ENCODE assay signal across 16 cellular contexts in the genomic region with DNA sequence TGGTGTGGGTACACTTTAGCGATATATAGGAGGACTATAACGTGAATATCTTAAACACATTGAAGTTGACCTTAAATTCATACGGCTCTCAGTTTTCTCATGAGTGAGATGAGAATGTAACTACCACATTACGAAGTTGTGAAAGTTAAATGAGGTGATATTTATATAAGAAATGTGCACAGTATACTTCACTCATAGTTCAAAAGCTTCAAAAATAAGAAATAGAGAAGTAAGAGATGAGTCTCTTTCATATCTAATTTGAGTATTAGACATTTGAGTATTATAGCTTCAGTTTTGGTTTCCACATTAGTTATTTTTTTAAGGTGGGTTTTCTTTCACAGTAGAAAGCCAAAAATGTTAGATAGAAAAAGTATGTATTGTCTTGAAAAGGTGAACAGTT.
"Had no signal": no experiment of that assay in that cellular context is flagged by ENCODE, and none has a peak within 500 bp of the region (broad histone marks: within the 10 kb centered on the region; RNA-seq: fewer than 3 reads in every experiment).

No MANE protein-coding gene starts in this region.

- H3K4me1 Mint-ChIP-seq: activated naive CD4-positive, alpha-beta T cell treated with anti-CD3 and anti-CD28 coated beads, Interleukin-2, amount 10 ng/mL, durations not matched to agents 7 days and 5 days; stimulated activated naive CD8-positive, alpha-beta T cell treated with anti-CD3 and anti-CD28 coated beads, Interleukin-15, amount 100 ng/mL, for 72 hours had no signal

- H3K4me3 ChIP-seq: adrenal gland, colonic mucosa, lung, neural progenitor cell, testis had no signal

- H3K27ac Mint-ChIP-seq: activated CD8-positive, alpha-beta T cell treated with anti-CD3 and anti-CD28 coated beads, Interleukin-2, amount 10 ng/mL, durations not matched to agents 7 days and 5 days; activated naive CD4-positive, alpha-beta T cell treated with anti-CD3 and anti-CD28 coated beads, Interleukin-2, amount 10 ng/mL, durations not matched to agents 7 days and 5 days; neural progenitor cell; stimulated activated naive CD8-positive, alpha-beta T cell treated with anti-CD3 and anti-CD28 coated beads, Interleukin-15, amount 100 ng/mL, for 72 hours had no signal

- H3K27ac ChIP-seq: adrenal gland, colonic mucosa, foreskin keratinocyte, neural progenitor cell, parathyroid adenoma, testis had no signal

- H3K4me2 ChIP-seq: neural progenitor cell had no signal

- DNase-seq: activated CD4-positive, alpha-beta T cell treated with anti-CD3 and anti-CD28 coated beads for 48 hours; activated CD8-positive, alpha-beta memory T cell treated with anti-CD3 and anti-CD28 coated beads, Interleukin-2, amount 50 U/mL, for 48 hours; activated CD8-positive, alpha-beta T cell treated with anti-CD3 and anti-CD28 coated beads, Interleukin-2, amount 10 ng/mL, durations not matched to agents 7 days and 5 days; activated naive CD4-positive, alpha-beta T cell treated with anti-CD3 and anti-CD28 coated beads, Interleukin-2, amount 10 ng/mL, durations not matched to agents 7 days and 5 days; adrenal gland; colonic mucosa; foreskin keratinocyte; left colon; midbrain; stimulated activated CD4-positive, alpha-beta T cell treated with anti-CD3 and anti-CD28 coated beads, Interleukin-15, amount 100 ng/mL, for 24 hours; stimulated activated CD4-positive, alpha-beta T cell treated with anti-CD3 and anti-CD28 coated beads, Interleukin-4, amount 100 ng/mL, for 24 hours; stimulated activated naive CD8-positive, alpha-beta T cell treated with anti-CD3 and anti-CD28 coated beads, Interleukin-15, amount 100 ng/mL, for 72 hours; testis had no signal

- H3K4me3 Mint-ChIP-seq: activated CD8-positive, alpha-beta T cell treated with anti-CD3 and anti-CD28 coated beads, Interleukin-2, amount 10 ng/mL, durations not matched to agents 7 days and 5 days; activated naive CD4-positive, alpha-beta T cell treated with anti-CD3 and anti-CD28 coated beads, Interleukin-2, amount 10 ng/mL, durations not matched to agents 7 days and 5 days; neural progenitor cell; stimulated activated naive CD8-positive, alpha-beta T cell treated with anti-CD3 and anti-CD28 coated beads, Interleukin-15, amount 100 ng/mL, for 72 hours had no signal

- H3K4me1 ChIP-seq: adrenal gland, colonic mucosa, foreskin keratinocyte, neural progenitor cell, parathyroid adenoma, testis had no signal

- H3K79me2 ChIP-seq: parathyroid adenoma had no signal

- H3K9ac ChIP-seq: neural progenitor cell, parathyroid adenoma had no signal

- H3K36me3 Mint-ChIP-seq: activated naive CD4-positive, alpha-beta T cell treated with anti-CD3 and anti-CD28 coated beads, Interleukin-2, amount 10 ng/mL, durations not matched to agents 7 days and 5 days; neural progenitor cell had no signal

- H3K36me3 ChIP-seq: adrenal gland, colonic mucosa, neural progenitor cell had no signal

- H3K9me3 Mint-ChIP-seq: neural progenitor cell had no signal

- H2AFZ ChIP-seq: neural progenitor cell, parathyroid adenoma had no signal

- H3K9me3 ChIP-seq: adrenal gland, colonic mucosa, testis had no signal

- H3K27me3 Mint-ChIP-seq: activated naive CD4-positive, alpha-beta T cell treated with anti-CD3 and anti-CD28 coated beads, Interleukin-2, amount 10 ng/mL, durations not matched to agents 7 days and 5 days; stimulated activated naive CD8-positive, alpha-beta T cell treated with anti-CD3 and anti-CD28 coated beads, Interleukin-15, amount 100 ng/mL, for 72 hours had no signal

- ATAC-seq: activated CD8-positive, alpha-beta T cell treated with anti-CD3 and anti-CD28 coated beads, Interleukin-2, amount 10 ng/mL, durations not matched to agents 7 days and 5 days; foreskin keratinocyte; left colon; stimulated activated naive CD8-positive, alpha-beta T cell treated with anti-CD3 and anti-CD28 coated beads, Interleukin-15, amount 100 ng/mL, for 72 hours had no signal

- H3K27me3 ChIP-seq: adrenal gland, colonic mucosa, foreskin keratinocyte, neural progenitor cell, testis had no signal
